In the genomic region with DNA sequence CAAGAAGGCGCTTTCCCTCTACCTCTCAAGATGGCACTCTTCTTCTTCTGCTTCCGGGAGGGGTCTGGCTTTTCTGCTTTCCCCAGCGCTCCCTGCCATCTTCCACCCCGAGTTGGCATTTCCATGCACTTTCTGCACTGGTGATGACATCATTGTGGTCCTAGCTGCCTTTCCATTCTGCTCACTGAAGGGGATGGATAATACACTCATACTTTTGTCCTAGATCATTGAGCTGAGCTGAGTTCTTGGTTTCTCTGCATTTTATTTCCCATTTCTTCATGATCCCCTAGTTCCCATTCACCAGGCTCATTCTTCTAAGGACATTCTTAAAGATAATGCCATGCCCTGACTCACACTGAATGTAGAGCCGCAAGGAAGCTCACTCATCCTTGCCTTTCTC, we compare ENCODE assay signal across 17 cellular contexts.
DNase-seq lines count a peak whose midpoint lies in the region; ATAC-seq and TF ChIP-seq lines count a peak whose summit lies in the region.
"Had no signal": no experiment of that assay in that cellular context is flagged by ENCODE, and none has a peak within 500 bp of the region (broad histone marks: within the 10 kb centered on the region; RNA-seq: fewer than 3 reads in every experiment).

No MANE protein-coding gene starts in this region.

- no TSS peak for BruUV-seq in Panc1 (replicated peaks; lab: Mats Ljungman, UMichigan)

- no peaks in the 10 kb centered on the region for H3K4me1 ChIP-seq in Panc1 (ENCODE audit: control insufficient read depth, insufficient read depth, low read length)
- H3K4me1 ChIP-seq: SJCRH30 had no signal

- intact Hi-C loops in Panc1 (cut with micrococcal nuclease; ENCODE audit: unreplicated experiment): no loop called here
- intact Hi-C loops in left cardiac atrium (cut with DNase I): no loop called here
- intact Hi-C loops in left ventricle myocardium superior (cut with micrococcal nuclease): no loop called here

- no peaks in the 10 kb centered on the region for H3K27me3 ChIP-seq in Panc1 (ENCODE audit: control insufficient read depth, insufficient read depth, low read length)
- H3K27me3 ChIP-seq: SJCRH30 had no signal

- DNase-seq in ELR (ENCODE audit: low read depth) (peak; percentile 7), Panc1 (ENCODE audit: low read depth, low spot score) (no peak), astrocyte of the spinal cord (ENCODE audit: low read depth, low spot score) (peak; percentile 20), renal cortical epithelial cell (ENCODE audit: low read depth) (peak; percentile 87), HUDEP-2 (lab: John Stamatoyannopoulos, UW; ENCODE audit: unreplicated experiment in 76 of 76) (no peak), left cardiac atrium (no peak), left ventricle myocardium superior (no peak)
- DNase-seq: AML-193, H7, NCI-H1417, NCI-H187 treated with DMSO at 0.1 percent for 48 hours, NCI-H226, NCI-H524, NCI-H82, OCI-M1, SJCRH30 had no signal

- in situ Hi-C loops in Panc1 (cut with HindIII; ENCODE audit: low pct_unique_long_range_greater_than_20kb, low sequenced_read_pairs) (no loop called here), astrocyte of the spinal cord (cut with HindIII; ENCODE audit: low sequenced_read_pairs) (no loop called here)

- CTCF ChIA-PET in Panc1 (lab: Charles Lee): interaction anchor here (0.6 kb wide), 1 partner anchor 51 kb away, joined by 3 read pairs; no protein-coding TSS in a partner anchor

- TF ChIP-seq CTCF in Panc1 (IDR thresholded peaks at IDR 0.05) (no peak), astrocyte of the spinal cord (IDR thresholded peaks at IDR 0.05; ENCODE audit: low read depth, low read length) (no peak)

- no peaks in the 10 kb centered on the region for H3K36me3 ChIP-seq in Panc1 (ENCODE audit: control insufficient read depth, insufficient read depth, low read length)
- H3K36me3 ChIP-seq: SJCRH30 had no signal

- POLR2A ChIA-PET in Panc1 (lab: Charles Lee): no interaction called here

- peak overlapping the region; percentile 5; the same call in 1 of the 2 replicates for H3K27ac ChIP-seq in Panc1 (ENCODE audit: low read length)
- H3K27ac ChIP-seq: C4-2B, SJCRH30 had no signal

- H3K4me3 ChIP-seq in Panc1 (ENCODE audit: low read depth in 2 of 2, low read length in 2 of 2) (no peak overlapping the region), astrocyte of the spinal cord (ENCODE audit: low read depth, low read length) (no peak overlapping the region)
- H3K4me3 ChIP-seq: SJCRH30 had no signal

- ATAC-seq in Panc1 (no peak), left cardiac atrium (no peak), left ventricle myocardium superior (no peak)

- no peaks in the 10 kb centered on the region for H3K9me3 ChIP-seq in Panc1 (ENCODE audit: control insufficient read depth, insufficient read depth, low read depth, low read length)
- H3K9me3 ChIP-seq: SJCRH30 had no signal

Comparison
In these comparisons a context has a peak if more than half of its experiments do, and no peak if none do; other contexts are left out.
1. DNase-seq: peak in ELR (single experiment), astrocyte of the spinal cord (single experiment) and renal cortical epithelial cell (single experiment); none in Panc1 (single experiment), HUDEP-2 (0 of 76), left cardiac atrium (single experiment) and left ventricle myocardium superior (single experiment).